22 cellular contexts compared by ENCODE assay signal in genomic region chr7:89797965-89798598, GRCh38.
"Had no signal": no experiment of that assay in that cellular context is flagged by ENCODE, and none has a peak within 500 bp of the region (broad histone marks: within the 10 kb centered on the region; RNA-seq: fewer than 3 reads in every experiment).

No MANE protein-coding gene starts in this region.

- H3K79me2 ChIP-seq: hepatocyte had no signal

- H3K4me1 ChIP-seq: esophagus muscularis mucosa, foreskin keratinocyte, gastroesophageal sphincter, heart left ventricle, left lung, lower lobe of right lung had no signal

- H3K27ac ChIP-seq: coronary artery, dorsolateral prefrontal cortex, esophagus muscularis mucosa, foreskin keratinocyte, gastroesophageal sphincter, heart left ventricle, hepatocyte, left lung, lower lobe of right lung had no signal

- FAIRE-seq: colon, endothelial cell of umbilical vein, frontal cortex, islet of Langerhans, keratinocyte had no signal

- H3K4me3 ChIP-seq: coronary artery, dorsolateral prefrontal cortex, esophagus muscularis mucosa, gastroesophageal sphincter, heart left ventricle, hepatocyte, left lung, lower lobe of right lung had no signal

- H3K4me2 ChIP-seq: hepatocyte had no signal

- H3K27me3 ChIP-seq: dorsolateral prefrontal cortex, esophagus muscularis mucosa, foreskin keratinocyte, gastroesophageal sphincter, heart left ventricle, hepatocyte, left lung had no signal

- DNase-seq: dermis blood vessel endothelial cell; dorsolateral prefrontal cortex; effector CD4-positive, alpha-beta T cell; effector memory CD4-positive, alpha-beta T cell; foreskin keratinocyte; hypothalamus; immature natural killer cell; left cardiac atrium; left ventricle myocardium superior; lower lobe of right lung; mesenchymal stem cell had no signal

- H3K9me3 ChIP-seq: lower lobe of right lung had no signal

- ATAC-seq: foreskin keratinocyte, gastroesophageal sphincter, heart left ventricle, left cardiac atrium, left lung, left ventricle myocardium superior had no signal

- H2AFZ ChIP-seq: hepatocyte had no signal

- H3K36me3 ChIP-seq: esophagus muscularis mucosa, gastroesophageal sphincter, heart left ventricle, left lung, lower lobe of right lung had no signal
